ENCODE assay signal across 9 cellular contexts in genomic region chr19:12790628-12791344, GRCh38. TPM values are rescaled to one million over a fixed set of nuclear protein-coding genes. Genes with fewer than 3 reads are reported as not detected.
A peak's percentile ranks its signal among the peaks of the same experiment; 100 is the strongest.
DNase-seq lines count a peak whose midpoint lies in the region; ATAC-seq and TF ChIP-seq lines count a peak whose summit lies in the region.
"Had no signal": no experiment of that assay in that cellular context is flagged by ENCODE, and none has a peak within 500 bp of the region (broad histone marks: within the 10 kb centered on the region; RNA-seq: fewer than 3 reads in every experiment).

No MANE protein-coding gene starts in this region.

- WGBS in esophagus, 2 donors: 1 to 2% methylated on average over 22 of the region's 22 CpGs
- 6 to 12% (median 6%) methylated on average over 22 of the region's 22 CpGs for WGBS in psoas muscle, 3 donors

- no peak for TF ChIP-seq CTCF in RWPE2 (IDR thresholded peaks at IDR 0.05; ENCODE audit: poor library complexity, severe bottlenecking)
- no peak for TF ChIP-seq CTCF in psoas muscle (IDR thresholded peaks at IDR 0.05)

- H3K27ac ChIP-seq in RWPE2 (ENCODE audit: poor library complexity, severe bottlenecking): peak overlapping the region; percentile 99
- peak overlapping the region; percentile 100 for H3K27ac ChIP-seq in esophagus (ENCODE audit: low read depth in 2 of 2, low read length in 1 of 2)
- H3K27ac ChIP-seq in psoas muscle: peak overlapping the region; percentile 99

- peaks cover 16% of the 10 kb centered on the region for H3K36me3 ChIP-seq in RWPE2 (ENCODE audit: low read depth)
- H3K36me3 ChIP-seq in esophagus (ENCODE audit: control insufficient read depth in 2 of 2, insufficient read depth in 2 of 2, low read length in 1 of 2): peaks cover 0 to 4% of the 10 kb centered on the region in 2 donors
- no peaks in the 10 kb centered on the region for H3K36me3 ChIP-seq in psoas muscle (ENCODE audit: insufficient read depth in 1 of 2, low read depth in 1 of 2)

- H3K9me3 ChIP-seq in RWPE2 (ENCODE audit: severe bottlenecking) (no peaks in the 10 kb centered on the region), esophagus (ENCODE audit: control insufficient read depth in 2 of 2, insufficient read depth in 1 of 2, low read depth in 1 of 2, low read length in 1 of 2) (no peaks in the 10 kb centered on the region), psoas muscle (no peaks in the 10 kb centered on the region)

- H3K27me3 ChIP-seq in RWPE2 (ENCODE audit: insufficient read depth, poor library complexity, severe bottlenecking): no peaks in the 10 kb centered on the region
- no peaks in the 10 kb centered on the region for H3K27me3 ChIP-seq in esophagus (ENCODE audit: control insufficient read depth in 1 of 2, insufficient read depth in 2 of 2, low read length in 2 of 2)
- no peaks in the 10 kb centered on the region for H3K27me3 ChIP-seq in psoas muscle (ENCODE audit: insufficient read depth in 3 of 3, low read length in 2 of 3)

- in situ Hi-C loops in KBM-7 (cut with MboI; ENCODE audit: low pct_unique_long_range_greater_than_20kb, low sequenced_read_pairs): no loop called here

- DNase-seq in GDM1 (lab: John Stamatoyannopoulos, UW) (peak; percentile 15), RWPE2 (ENCODE audit: low spot score) (no peak), psoas muscle (peak in 1 of 2 donors; percentile 20), KBM-7 (no peak), SKM-1 (lab: John Stamatoyannopoulos, UW; ENCODE audit: unreplicated experiment) (no peak), H4 (ENCODE audit: low spot score) (no peak)
- DNase-seq in activated CD4-positive, CD25-positive, alpha-beta regulatory T cell (lab: John Stamatoyannopoulos, UW): no peak

- peak overlapping the region; percentile 81 for H3K4me3 ChIP-seq in RWPE2 (ENCODE audit: severe bottlenecking)
- H3K4me3 ChIP-seq in esophagus (ENCODE audit: low read depth in 1 of 2, low read length in 2 of 2): peak overlapping the region; percentile 96 to 99
- H3K4me3 ChIP-seq in psoas muscle: peak overlapping the region; percentile 99

- H3K4me1 ChIP-seq in RWPE2 (ENCODE audit: insufficient read depth, poor library complexity, severe bottlenecking) (peaks cover 38% of the 10 kb centered on the region), esophagus (ENCODE audit: control insufficient read depth in 2 of 2, insufficient read depth in 2 of 2, low read length in 1 of 2) (peaks cover 0 to 7% of the 10 kb centered on the region in 2 donors), psoas muscle (peaks cover 28% of the 10 kb centered on the region)

- ATAC-seq in RWPE2 (ENCODE audit: low read depth) (no peak), psoas muscle (no peak)

- intact Hi-C loops in psoas muscle (cut with DNase I): no loop called here

RNA-seq across cellular contexts. Expression of gene JUNB, which starts 0.5 kb away (rescaled TPM):
- 100 to 1,000 TPM; 175 to 339 TPM for polyA plus RNA-seq in esophagus
- 100 to 1,000 TPM in 2 of 4 donors, 10 to 100 TPM in 2; 29.2 to 217 (median 73.6) TPM for total RNA-seq in psoas muscle
- polyA plus RNA-seq in psoas muscle: 100 to 1,000 TPM in 1 of 3 donors, 10 to 100 TPM in 2; 25.1 to 145 (median 31.9) TPM
- total RNA-seq in H4 (2014; rRNA removed; shearing (Covaris generic)): 55.7 and 71.3 TPM in 2 replicates

RNA-seq across cellular contexts. Expression of gene PRDX2, which starts 10.8 kb away (rescaled TPM):
- polyA plus RNA-seq in esophagus: 100 to 1,000 TPM; 157 to 323 TPM
- 100 to 1,000 TPM; 273 to 419 (median 370) TPM for total RNA-seq in psoas muscle
- polyA plus RNA-seq in psoas muscle: 100 to 1,000 TPM; 329 to 535 (median 396) TPM
- 6.1 and 6.7 TPM in 2 replicates for total RNA-seq in H4 (2014; rRNA removed; shearing (Covaris generic))
- total RNA-seq: SK-MEL-5 had no signal

RNA-seq across cellular contexts. Expression of gene THSD8, which starts 11.1 kb away (rescaled TPM):
- polyA plus RNA-seq in esophagus: 1 to 10 TPM; 2.8 to 8.4 TPM
- 1 to 10 TPM in 3 of 4 donors, under 1 TPM in 1; 0.92 to 3.2 (median 2.0) TPM for total RNA-seq in psoas muscle
- polyA plus RNA-seq in psoas muscle: 1 to 10 TPM; 1.9 to 2.5 (median 2.0) TPM
- not detected in 2 replicates for total RNA-seq in H4 (2014; rRNA removed; shearing (Covaris generic))
- total RNA-seq: SK-MEL-5 had no signal

RNA-seq across cellular contexts. Expression of gene HOOK2, which starts 15.4 kb away (rescaled TPM):
- 100 to 1,000 TPM in 1 of 2 donors, 10 to 100 TPM in 1; 47.9 to 103 TPM for polyA plus RNA-seq in esophagus
- total RNA-seq in psoas muscle: 10 to 100 TPM; 20.3 to 33.0 (median 23.8) TPM
- 10 to 100 TPM; 11.3 to 21.7 (median 19.0) TPM for polyA plus RNA-seq in psoas muscle
- total RNA-seq in H4 (2014; rRNA removed; shearing (Covaris generic)): 8.6 and 13.0 TPM in 2 replicates

RNA-seq across cellular contexts. Expression of gene RNASEH2A, which starts 15.6 kb away (rescaled TPM):
- polyA plus RNA-seq in esophagus (10 to 100 TPM in 1 of 2 donors, 1 to 10 TPM in 1; 6.9 to 20.8 TPM), psoas muscle (1 to 10 TPM; 3.6 to 9.0 (median 8.6) TPM)
- 1 to 10 TPM; 2.4 to 5.0 (median 3.0) TPM for total RNA-seq in psoas muscle
- total RNA-seq in H4 (2014; rRNA removed; shearing (Covaris generic)): 74.2 and 92.1 TPM in 2 replicates

Comparison
In these comparisons a context has a peak if more than half of its experiments do, and no peak if none do; other contexts are left out.
1. RNA of gene PRDX2, which starts 10.8 kb away (total RNA-seq): 273 to 419 TPM in psoas muscle; 6.1 to 6.7 TPM in H4; every median in the first group is over 10 times any median in the second.
2. Peak in every context shown above with its lines, with median percentiles within 50 percentile points of each other: H3K27ac ChIP-seq and H3K4me3 ChIP-seq.